21 cellular contexts compared by ENCODE assay signal in genomic region chr3:78845605-78846004, GRCh38.
"Had no signal": no experiment of that assay in that cellular context is flagged by ENCODE, and none has a peak within 500 bp of the region (broad histone marks: within the 10 kb centered on the region; RNA-seq: fewer than 3 reads in every experiment).

No MANE protein-coding gene starts in this region.

- H3K27ac ChIP-seq: lower lobe of right lung, neutrophil, right atrium auricular region, testis, tibial nerve had no signal

- H3K4me2 ChIP-seq: hepatocyte had no signal

- H3K27me3 Mint-ChIP-seq: memory B cell; natural killer cell treated with Interleukin-12 subunit alpha and Interleukin-12 subunit beta and Interleukin-15 and Interleukin-18, amount 100 ng/mL, for 72 hours; stimulated activated memory B cell treated with anti-CD40 and anti-IgM and Interleukin-4, amounts not matched to agents 10 μg/mL and 1 μg/mL and 100 μg/mL, for 72 hours; stimulated activated naive CD8-positive, alpha-beta T cell treated with anti-CD3 and anti-CD28 coated beads, Interleukin-15, amount 100 ng/mL, for 72 hours had no signal

- H3K9me3 Mint-ChIP-seq: stimulated activated naive CD8-positive, alpha-beta T cell treated with anti-CD3 and anti-CD28 coated beads, Interleukin-15, amount 100 ng/mL, for 72 hours had no signal

- H3K4me1 ChIP-seq: lower lobe of right lung, right atrium auricular region, testis had no signal

- H3K4me3 Mint-ChIP-seq: memory B cell; natural killer cell treated with Interleukin-12 subunit alpha and Interleukin-12 subunit beta and Interleukin-15 and Interleukin-18, amount 100 ng/mL, for 72 hours; stimulated activated memory B cell treated with anti-CD40 and anti-IgM and Interleukin-4, amounts not matched to agents 10 μg/mL and 1 μg/mL and 100 μg/mL, for 72 hours; stimulated activated naive CD8-positive, alpha-beta T cell treated with anti-CD3 and anti-CD28 coated beads, Interleukin-15, amount 100 ng/mL, for 72 hours had no signal

- H3K27me3 ChIP-seq: dorsolateral prefrontal cortex, hepatocyte, neutrophil, right atrium auricular region, testis, tibial nerve had no signal

- ATAC-seq: left cardiac atrium; lower lobe of right lung; natural killer cell treated with Interleukin-12 subunit alpha and Interleukin-12 subunit beta and Interleukin-15 and Interleukin-18, amount 100 ng/mL, for 72 hours; stimulated activated memory B cell treated with anti-CD40 and anti-IgM and Interleukin-4, amounts not matched to agents 10 μg/mL and 1 μg/mL and 100 μg/mL, for 72 hours; stimulated activated naive CD8-positive, alpha-beta T cell treated with anti-CD3 and anti-CD28 coated beads, Interleukin-15, amount 100 ng/mL, for 72 hours had no signal

- H3K4me1 Mint-ChIP-seq: memory B cell; stimulated activated memory B cell treated with anti-CD40 and anti-IgM and Interleukin-4, amounts not matched to agents 10 μg/mL and 1 μg/mL and 100 μg/mL, for 72 hours; stimulated activated naive CD8-positive, alpha-beta T cell treated with anti-CD3 and anti-CD28 coated beads, Interleukin-15, amount 100 ng/mL, for 72 hours had no signal

- H3K36me3 ChIP-seq: left ventricle myocardium inferior, lower lobe of right lung, neutrophil, right atrium auricular region, tibial nerve had no signal

- H3K9me3 ChIP-seq: left ventricle myocardium inferior, lower lobe of right lung, neutrophil, right atrium auricular region, testis, tibial nerve had no signal

- H2AFZ ChIP-seq: hepatocyte had no signal

- H3K36me3 Mint-ChIP-seq: memory B cell; natural killer cell treated with Interleukin-12 subunit alpha and Interleukin-12 subunit beta and Interleukin-15 and Interleukin-18, amount 100 ng/mL, for 72 hours; stimulated activated memory B cell treated with anti-CD40 and anti-IgM and Interleukin-4, amounts not matched to agents 10 μg/mL and 1 μg/mL and 100 μg/mL, for 72 hours had no signal

- DNase-seq: cortex of kidney; dorsolateral prefrontal cortex; effector CD8-positive, alpha-beta T cell; foreskin melanocyte; head of caudate nucleus; kidney; left cardiac atrium; left ventricle myocardium inferior; lower lobe of right lung; midbrain; small intestine; stimulated activated CD4-positive, alpha-beta T cell treated with anti-CD3 and anti-CD28 coated beads, Interleukin-4, amount 100 ng/mL, for 24 hours; stimulated activated naive CD8-positive, alpha-beta T cell treated with anti-CD3 and anti-CD28 coated beads, Interleukin-15, amount 100 ng/mL, for 72 hours; testis had no signal

- H3K4me3 ChIP-seq: dorsolateral prefrontal cortex, hepatocyte, left ventricle myocardium inferior, lower lobe of right lung, right atrium auricular region, testis, tibial nerve had no signal

- H3K27ac Mint-ChIP-seq: memory B cell; natural killer cell treated with Interleukin-12 subunit alpha and Interleukin-12 subunit beta and Interleukin-15 and Interleukin-18, amount 100 ng/mL, for 72 hours; stimulated activated memory B cell treated with anti-CD40 and anti-IgM and Interleukin-4, amounts not matched to agents 10 μg/mL and 1 μg/mL and 100 μg/mL, for 72 hours; stimulated activated naive CD8-positive, alpha-beta T cell treated with anti-CD3 and anti-CD28 coated beads, Interleukin-15, amount 100 ng/mL, for 72 hours had no signal
